In genomic region chr15:22978691-22979068, GRCh38 we compare ENCODE assay signal across 8 cellular contexts. TPM values are rescaled to one million over a fixed set of nuclear protein-coding genes. Genes with fewer than 3 reads are reported as not detected.
DNase-seq lines count a peak whose midpoint lies in the region; ATAC-seq and TF ChIP-seq lines count a peak whose summit lies in the region.

No MANE protein-coding gene starts in this region.

- DNase-seq in DND-41 (no peak), NCI-H526 (lab: John Stamatoyannopoulos, UW) (peak; percentile 30 to 68), neuronal stem cell (ENCODE audit: low spot score) (no peak), C1 segment of cervical spinal cord (lab: John Stamatoyannopoulos, UW) (no peak), NCI-H446 (lab: John Stamatoyannopoulos, UW) (no peak)
- DNase-seq in effector memory CD4-positive, alpha-beta T cell, result no peak
- no peak for DNase-seq in stimulated activated CD4-positive, alpha-beta T cell treated with anti-CD3 and anti-CD28 coated beads, Interleukin-1b, Interleukin-23, amount 100 ng/mL, for 48 hours
- no peak for DNase-seq in activated CD4-positive, alpha-beta T cell treated with anti-CD3 and anti-CD28 coated beads for 4 hours

- no peak overlapping the region for H4K91ac ChIP-seq in neuronal stem cell (ENCODE audit: low read depth, low read length, poor library complexity)

- no peaks in the 10 kb centered on the region for H3K79me2 ChIP-seq in DND-41 (ENCODE audit: insufficient read depth, low read length)

- no peak overlapping the region for H2BK12ac ChIP-seq in neuronal stem cell (ENCODE audit: low read length)

- no peak overlapping the region for H4K8ac ChIP-seq in neuronal stem cell (ENCODE audit: low read depth, low read length)

- no peak for TF ChIP-seq CTCF in DND-41 (IDR thresholded peaks at IDR 0.05; ENCODE audit: borderline replicate concordance, extremely low read depth, low read length, poor library complexity, severe bottlenecking)

- peak overlapping the region in 1 of 2 experiments; percentile 71; a peak in 2 of 4 replicates for H3K4me3 ChIP-seq in DND-41 (ENCODE audit: low read depth in 1 of 2, low read length in 2 of 2)
- peak overlapping the region; percentile 90 for H3K4me3 ChIP-seq in effector memory CD4-positive, alpha-beta T cell (ENCODE audit: insufficient read depth, low read depth, low read length, poor library complexity, severe bottlenecking)
- peak overlapping the region; percentile 88 to 93 for H3K4me3 ChIP-seq in neuronal stem cell (ENCODE audit: low read length in 2 of 2)

- no peak overlapping the region for H2BK15ac ChIP-seq in neuronal stem cell (ENCODE audit: low read length)

- H3K27me3 ChIP-seq in DND-41 (ENCODE audit: insufficient read depth, low read length, poor library complexity) (peaks cover 14% of the 10 kb centered on the region), neuronal stem cell (ENCODE audit: control insufficient read depth in 3 of 3, insufficient read depth in 3 of 3, low read depth in 1 of 3, low read length in 3 of 3) (peaks cover 0 to 10% (median 0%) of the 10 kb centered on the region in 3 experiments)
- no peaks in the 10 kb centered on the region for H3K27me3 ChIP-seq in effector memory CD4-positive, alpha-beta T cell (replicated peaks; ENCODE audit: control insufficient read depth, insufficient read depth, low read length, poor library complexity, severe bottlenecking)

- H3K27ac ChIP-seq in DND-41 (ENCODE audit: low read length) (no peak overlapping the region), neuronal stem cell (replicated peaks; ENCODE audit: low read length) (no peak overlapping the region)
- H3K27ac ChIP-seq in effector memory CD4-positive, alpha-beta T cell (ENCODE audit: insufficient read depth, low read length, poor library complexity, severe bottlenecking), result no peak overlapping the region

- no peak overlapping the region for H3K4ac ChIP-seq in neuronal stem cell (ENCODE audit: low read length)

- no peak overlapping the region for H3K14ac ChIP-seq in neuronal stem cell (ENCODE audit: low read length)

- no peak overlapping the region for H2BK5ac ChIP-seq in neuronal stem cell (ENCODE audit: low read length)

- H3K9me3 ChIP-seq in DND-41 (ENCODE audit: insufficient read depth, low read length, severe bottlenecking) (no peaks in the 10 kb centered on the region), neuronal stem cell (replicated peaks in 1 of 2; ENCODE audit: control insufficient read depth in 2 of 2, insufficient read depth in 1 of 2, low read depth in 1 of 2, low read length in 2 of 2) (no peaks in the 10 kb centered on the region)
- no peaks in the 10 kb centered on the region for H3K9me3 ChIP-seq in effector memory CD4-positive, alpha-beta T cell (ENCODE audit: control insufficient read depth, low read length)

- no peak overlapping the region for H2AK5ac ChIP-seq in neuronal stem cell (ENCODE audit: low read depth, low read length)

- H3K36me3 ChIP-seq in DND-41 (ENCODE audit: insufficient read depth, low read length) (no peaks in the 10 kb centered on the region), neuronal stem cell (replicated peaks in 1 of 2; ENCODE audit: control insufficient read depth in 2 of 2, insufficient read depth in 2 of 2, low read length in 2 of 2) (no peaks in the 10 kb centered on the region)
- no peaks in the 10 kb centered on the region for H3K36me3 ChIP-seq in effector memory CD4-positive, alpha-beta T cell (ENCODE audit: control insufficient read depth, insufficient read depth, low read length)

- ATAC-seq in DND-41 (ENCODE audit: insufficient read depth, low read depth), result no peak

- peaks cover 3% of the 10 kb centered on the region; the same call in 1 of the 2 replicates for H4K20me1 ChIP-seq in DND-41 (ENCODE audit: insufficient read depth, low read length)

- peaks cover 4% of the 10 kb centered on the region for H3K79me1 ChIP-seq in neuronal stem cell (ENCODE audit: low read depth, low read length)

- no peak overlapping the region for H3K23ac ChIP-seq in neuronal stem cell (ENCODE audit: low read depth, low read length, poor library complexity)

- H3K18ac ChIP-seq in neuronal stem cell (ENCODE audit: low read length), result no peak overlapping the region

- no peak overlapping the region for H2BK120ac ChIP-seq in neuronal stem cell (ENCODE audit: low read depth, low read length)

- no CpG with 5 or more reads among the region's 7 CpGs for WGBS in neuronal stem cell (ENCODE audit: extremely low coverage in 2 of 2, insufficient read length in 2 of 2, insufficient replicate concordance in 1 of 2), 2 donors

- peak overlapping the region; percentile 53; the same call in 1 of the 2 replicates for H3K9ac ChIP-seq in DND-41 (ENCODE audit: low read depth, low read length)
- H3K9ac ChIP-seq in neuronal stem cell (ENCODE audit: low read depth, low read length, poor library complexity), result no peak overlapping the region

- H3K4me2 ChIP-seq in DND-41 (ENCODE audit: insufficient read depth, low read length), result peak overlapping the region; percentile 90
- peak overlapping the region; percentile 79 for H3K4me2 ChIP-seq in neuronal stem cell (ENCODE audit: insufficient read depth, low read length, poor library complexity, severe bottlenecking)

- H3K4me1 ChIP-seq in DND-41 (ENCODE audit: insufficient read depth, low read length), result peaks cover 13% of the 10 kb centered on the region
- H3K4me1 ChIP-seq in effector memory CD4-positive, alpha-beta T cell (ENCODE audit: control insufficient read depth, insufficient read depth, low read length, poor library complexity, severe bottlenecking), result no peaks in the 10 kb centered on the region
- peaks cover 2 to 5% of the 10 kb centered on the region in 2 donors for H3K4me1 ChIP-seq in neuronal stem cell (ENCODE audit: control insufficient read depth in 2 of 2, insufficient read depth in 1 of 2, low read depth in 1 of 2, low read length in 2 of 2)

- H2AFZ ChIP-seq in DND-41 (ENCODE audit: low read depth, low read length), result no peak overlapping the region
- no peak overlapping the region for H2AFZ ChIP-seq in neuronal stem cell (ENCODE audit: low read length)

RNA-seq across cellular contexts. Expression of gene CYFIP1, which starts 1.5 kb away (rescaled TPM):
- 50.3 TPM for polyA plus RNA-seq in neuronal stem cell (2013, experiment 1 of 2)
- polyA plus RNA-seq in neuronal stem cell (2013, experiment 2 of 2), result 51.9 TPM

Comparison
In these comparisons a context has a peak if more than half of its experiments do, and no peak if none do; other contexts are left out.
1. DNase-seq: peak in NCI-H526 (2 of 2); none in DND-41 (single experiment), effector memory CD4-positive, alpha-beta T cell (0 of 3), neuronal stem cell (single experiment), stimulated activated CD4-positive, alpha-beta T cell treated with anti-CD3 and anti-CD28 coated beads, Interleukin-1b, Interleukin-23, amount 100 ng/mL, for 48 hours (single experiment), C1 segment of cervical spinal cord (0 of 14), activated CD4-positive, alpha-beta T cell treated with anti-CD3 and anti-CD28 coated beads for 4 hours (0 of 2) and NCI-H446 (0 of 2).